ENCODE assay signal across 12 cellular contexts in the genomic region with DNA sequence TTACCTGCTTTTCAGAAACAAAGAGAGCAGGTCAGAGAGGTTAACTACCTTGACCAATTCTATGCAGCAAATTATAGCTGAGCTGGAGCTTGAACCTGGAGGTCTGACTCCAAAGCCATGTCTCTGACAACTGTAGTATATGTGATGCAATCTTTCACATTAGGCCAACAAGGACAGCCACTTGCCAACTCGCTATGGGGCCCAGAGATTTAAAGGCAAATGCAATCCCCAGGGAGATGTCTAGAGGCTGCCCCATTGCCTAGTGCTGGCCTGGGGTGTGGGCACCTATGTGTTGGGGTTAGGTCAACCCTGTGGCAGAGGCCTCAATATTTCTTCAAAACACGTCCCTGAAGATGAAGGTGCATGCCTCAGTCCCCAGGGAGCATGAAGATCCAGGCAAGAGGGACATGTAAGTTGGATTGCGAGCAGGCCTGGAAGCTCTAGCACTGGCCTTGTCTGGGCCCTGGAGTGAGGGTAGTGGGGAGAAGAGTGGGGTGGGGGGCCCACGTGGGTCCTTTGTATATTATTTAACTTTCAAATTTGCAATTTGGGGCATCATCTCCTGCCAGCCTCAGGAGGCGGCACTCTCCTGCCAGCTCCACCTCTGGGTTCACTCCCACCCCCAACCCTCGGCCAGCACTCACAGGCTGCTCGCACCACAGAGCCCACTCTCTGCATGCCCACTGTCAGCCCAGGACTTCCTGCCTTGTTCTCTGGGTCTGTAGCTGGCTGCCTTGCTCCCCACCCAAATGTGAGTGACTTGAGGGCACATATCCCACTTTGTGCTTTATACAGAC.
A peak's percentile ranks its signal among the peaks of the same experiment; 100 is the strongest.
DNase-seq lines count a peak whose midpoint lies in the region; ATAC-seq lines count a peak whose summit lies in the region.
"Had no signal": no experiment of that assay in that cellular context is flagged by ENCODE, and none has a peak within 500 bp of the region (broad histone marks: within the 10 kb centered on the region; RNA-seq: fewer than 3 reads in every experiment).

No MANE protein-coding gene starts in this region.

- no peaks in the 10 kb centered on the region for H3K9me3 Mint-ChIP-seq in stimulated activated naive B cell treated with anti-CD40 and anti-IgM and Interleukin-4, amounts not matched to agents 10 μg/mL and 1 μg/mL and 100 μg/mL, for 72 hours
- H3K9me3 Mint-ChIP-seq: natural killer cell treated with Interleukin-12 subunit alpha and Interleukin-12 subunit beta and Interleukin-15 and Interleukin-18, amount 100 ng/mL, for 72 hours had no signal

- ATAC-seq in stimulated activated naive B cell treated with anti-CD40 and anti-IgM and Interleukin-4, amounts not matched to agents 10 μg/mL and 1 μg/mL and 100 μg/mL, for 72 hours (replicated peaks), result peak in 1 of 2 donors; percentile 8

- peak overlapping the region; percentile 13; the same call in 1 of the 2 replicates for H3K27ac ChIP-seq in SJCRH30
- peak overlapping the region; percentile 21 for H3K27ac ChIP-seq in layer of hippocampus (ENCODE audit: low read depth, low read length)
- H3K27ac ChIP-seq: 22Rv1 had no signal

- H3K27me3 Mint-ChIP-seq in stimulated activated naive B cell treated with anti-CD40 and anti-IgM and Interleukin-4, amounts not matched to agents 10 μg/mL and 1 μg/mL and 100 μg/mL, for 72 hours, result peaks cover 9 to 12% of the 10 kb centered on the region in 2 donors
- H3K27me3 Mint-ChIP-seq: natural killer cell treated with Interleukin-12 subunit alpha and Interleukin-12 subunit beta and Interleukin-15 and Interleukin-18, amount 100 ng/mL, for 72 hours had no signal

- peak overlapping the region; percentile 79 for H3K27ac Mint-ChIP-seq in stimulated activated naive B cell treated with anti-CD40 and anti-IgM and Interleukin-4, amounts not matched to agents 10 μg/mL and 1 μg/mL and 100 μg/mL, for 72 hours

- H3K4me3 ChIP-seq in SJCRH30, result no peak overlapping the region

- peak overlapping the region in 1 of 2 donors; percentile 55 for H3K4me3 Mint-ChIP-seq in stimulated activated naive B cell treated with anti-CD40 and anti-IgM and Interleukin-4, amounts not matched to agents 10 μg/mL and 1 μg/mL and 100 μg/mL, for 72 hours
- H3K4me3 Mint-ChIP-seq: natural killer cell treated with Interleukin-12 subunit alpha and Interleukin-12 subunit beta and Interleukin-15 and Interleukin-18, amount 100 ng/mL, for 72 hours had no signal

- peaks cover 26% of the 10 kb centered on the region for H3K4me1 ChIP-seq in SJCRH30

- DNase-seq in SIG-M5 treated with dmso at 0.1 percent for 504 hours (lab: John Stamatoyannopoulos, UW; ENCODE audit: unreplicated experiment) (peak; percentile 14), SIG-M5 (lab: John Stamatoyannopoulos, UW) (no peak), SJCRH30 (no peak), hepatic stellate cell (ENCODE audit: low spot score) (no peak), GOT3 (lab: John Stamatoyannopoulos, UW) (no peak), NCI-H345 (lab: John Stamatoyannopoulos, UW) (no peak)
- no peak for DNase-seq in stimulated activated naive B cell treated with anti-CD40 and anti-IgM and Interleukin-4, amounts not matched to agents 10 μg/mL and 1 μg/mL and 100 μg/mL, for 72 hours
- DNase-seq: GF-D8, SHP77 had no signal

- no peaks in the 10 kb centered on the region for H3K27me3 ChIP-seq in SJCRH30
- no peaks in the 10 kb centered on the region for H3K27me3 ChIP-seq in layer of hippocampus (ENCODE audit: control insufficient read depth, insufficient read depth, low read length)

- H3K36me3 ChIP-seq in SJCRH30, result no peaks in the 10 kb centered on the region

- H3K9me3 ChIP-seq in SJCRH30 (replicated peaks), result no peaks in the 10 kb centered on the region

- H3K4me1 Mint-ChIP-seq in stimulated activated naive B cell treated with anti-CD40 and anti-IgM and Interleukin-4, amounts not matched to agents 10 μg/mL and 1 μg/mL and 100 μg/mL, for 72 hours, result peaks cover 30 to 59% of the 10 kb centered on the region in 2 donors

- H3K36me3 Mint-ChIP-seq in stimulated activated naive B cell treated with anti-CD40 and anti-IgM and Interleukin-4, amounts not matched to agents 10 μg/mL and 1 μg/mL and 100 μg/mL, for 72 hours, result peaks cover 0 to 4% of the 10 kb centered on the region in 2 donors
- H3K36me3 Mint-ChIP-seq: natural killer cell treated with Interleukin-12 subunit alpha and Interleukin-12 subunit beta and Interleukin-15 and Interleukin-18, amount 100 ng/mL, for 72 hours had no signal
